ENCODE assay signal across 8 cellular contexts in genomic region chr18:6798896-6799295, GRCh38.
"Had no signal": no experiment of that assay in that cellular context is flagged by ENCODE, and none has a peak within 500 bp of the region (broad histone marks: within the 10 kb centered on the region; RNA-seq: fewer than 3 reads in every experiment).

No MANE protein-coding gene starts in this region.

- H3K4me3 ChIP-seq: GM12878 had no signal

- DNase-seq: GDM1, GF-D8 had no signal

- FAIRE-seq: G401.6, GM12878, GM12891, GM12892, GM18507, GM19239 had no signal

- ATAC-seq: GM12878 had no signal
